8 cellular contexts compared by ENCODE assay signal in genomic region chr17:7324438-7324779, GRCh38.
"Had no signal": no experiment of that assay in that cellular context is flagged by ENCODE, and none has a peak within 500 bp of the region (broad histone marks: within the 10 kb centered on the region; RNA-seq: fewer than 3 reads in every experiment).

No MANE protein-coding gene starts in this region.

- H3K9me3 ChIP-seq: adrenal gland, gastrocnemius medialis, left lung, thyroid gland had no signal

- H3K27ac Mint-ChIP-seq: nephron; T-helper 2 cell treated with Interferon-gamma antibody and Interleukin-4, amounts not matched to agents 5 μg/mL and 100 μg/mL, for 36 hours had no signal

- H3K4me3 Mint-ChIP-seq: nephron; T-helper 2 cell treated with Interferon-gamma antibody and Interleukin-4, amounts not matched to agents 5 μg/mL and 100 μg/mL, for 36 hours had no signal

- H2AFZ ChIP-seq: parathyroid adenoma had no signal

- H3K4me3 ChIP-seq: adrenal gland, coronary artery, gastrocnemius medialis, left lung, thyroid gland had no signal

- H3K9me3 Mint-ChIP-seq: nephron; T-helper 2 cell treated with Interferon-gamma antibody and Interleukin-4, amounts not matched to agents 5 μg/mL and 100 μg/mL, for 36 hours had no signal

- H3K9ac ChIP-seq: parathyroid adenoma had no signal

- H3K27ac ChIP-seq: adrenal gland, coronary artery, gastrocnemius medialis, left lung, parathyroid adenoma, thyroid gland had no signal

- H3K27me3 ChIP-seq: adrenal gland, gastrocnemius medialis, left lung, thyroid gland had no signal

- ATAC-seq: gastrocnemius medialis had no signal
